9 cellular contexts compared by ENCODE assay signal in genomic region chr10:4656576-4657194, GRCh38.
DNase-seq lines count a peak whose midpoint lies in the region; ATAC-seq, FAIRE-seq and TF ChIP-seq lines count a peak whose summit lies in the region.
"Had no signal": no experiment of that assay in that cellular context is flagged by ENCODE, and none has a peak within 500 bp of the region (broad histone marks: within the 10 kb centered on the region; RNA-seq: fewer than 3 reads in every experiment).

No MANE protein-coding gene starts in this region.

- DNase-seq in GM04504 (ENCODE audit: low read depth) (peak; percentile 46), bronchial epithelial cell (ENCODE audit: low read depth) (no peak), kidney glomerular epithelial cell (lab: John Stamatoyannopoulos, UW) (peak; percentile 41)
- peak; percentile 56 for DNase-seq in stimulated activated CD4-positive, alpha-beta T cell treated with anti-CD3 and anti-CD28 coated beads, Interleukin-4, amount 100 ng/mL, for 24 hours

- no peak for FAIRE-seq in bronchial epithelial cell (lab: Jason Lieb, UNC)

- H3K4me2 ChIP-seq in KMS-11: no peak overlapping the region

- no peak overlapping the region for H2AFZ ChIP-seq in KMS-11 (ENCODE audit: low read depth)

- no peaks in the 10 kb centered on the region for H3K27me3 ChIP-seq in KMS-11 (ENCODE audit: insufficient read depth, low read depth)
- H3K27me3 ChIP-seq in bronchial epithelial cell (ENCODE audit: control insufficient read depth, insufficient read depth, low read length): no peaks in the 10 kb centered on the region

- H4K20me1 ChIP-seq in KMS-11 (ENCODE audit: insufficient read depth): no peaks in the 10 kb centered on the region

- H3K4me1 ChIP-seq in KMS-11 (ENCODE audit: low read depth, poor library complexity, severe bottlenecking): no peaks in the 10 kb centered on the region

- H3K79me2 ChIP-seq in KMS-11 (ENCODE audit: insufficient read depth, low read depth): no peaks in the 10 kb centered on the region

- TF ChIP-seq CTCF in KMS-11 (conservative IDR thresholded peaks at IDR 0.05; ENCODE audit: low read depth, low read length) (peak; percentile 92), bronchial epithelial cell (IDR thresholded peaks at IDR 0.05; ENCODE audit: insufficient read depth, low read length, severe bottlenecking) (peak; percentile 78)

- H3K9ac ChIP-seq in KMS-11: no peak overlapping the region

- H3K36me3 ChIP-seq in KMS-11 (ENCODE audit: insufficient read depth) (no peaks in the 10 kb centered on the region), bronchial epithelial cell (ENCODE audit: control insufficient read depth, insufficient read depth, low read length) (no peaks in the 10 kb centered on the region)

- ATAC-seq in SK-N-SH treated with all-trans-retinoic acid at 6 μM for 48 hours (0 out of 3 replicates have a peak, but pooled peaks have one; percentile 56), HG02623 (IDR thresholded peaks at IDR 0.05; ENCODE audit: unreplicated experiment) (no peak), HG02642 (IDR thresholded peaks at IDR 0.05; ENCODE audit: poor library complexity, unreplicated experiment) (no peak)
- ATAC-seq: activated naive CD4-positive, alpha-beta T cell treated with anti-CD3 and anti-CD28 coated beads, Interleukin-2, amount 50 U/mL, for 72 hours had no signal

- H3K27ac ChIP-seq in KMS-11: no peak overlapping the region

- H3K4me3 ChIP-seq in KMS-11 (IDR thresholded peaks at IDR 0.05; ENCODE audit: insufficient read depth, low read depth, low read length) (no peak overlapping the region), bronchial epithelial cell (ENCODE audit: low read depth, low read length) (no peak overlapping the region)

TF ChIP-seq in SK-N-SH treated with all-trans-retinoic acid at 6 μM for 48 hours, 23 proteins besides CTCF, POLR2A, EP300 and RAD21:
- TF ChIP-seq ZFP3 (CRISPR knock-in tag; IDR thresholded peaks at IDR 0.05) (no peak), OSR1 (CRISPR knock-in tag; IDR thresholded peaks at IDR 0.05) (no peak), RARB (CRISPR knock-in tag; IDR thresholded peaks at IDR 0.05) (no peak), ZFP30 (CRISPR knock-in tag; IDR thresholded peaks at IDR 0.05) (no peak), PATZ1 (CRISPR knock-in tag; IDR thresholded peaks at IDR 0.05; ENCODE audit: borderline replicate concordance) (no peak), TOX (CRISPR knock-in tag; IDR thresholded peaks at IDR 0.05; ENCODE audit: borderline replicate concordance) (no peak), CREB5 (CRISPR knock-in tag; IDR thresholded peaks at IDR 0.05; ENCODE audit: low read depth) (no peak), ZNF565 (CRISPR knock-in tag; conservative IDR thresholded peaks at IDR 0.05; ENCODE audit: low read depth) (no peak), PPARA (CRISPR knock-in tag; IDR thresholded peaks at IDR 0.05; ENCODE audit: borderline replicate concordance) (no peak), ARNTL (CRISPR knock-in tag; IDR thresholded peaks at IDR 0.05; ENCODE audit: borderline replicate concordance, low read depth) (no peak), TSHZ2 (CRISPR knock-in tag; IDR thresholded peaks at IDR 0.05) (no peak), CSDC2 (CRISPR knock-in tag; IDR thresholded peaks at IDR 0.05) (no peak), SNAI2 (CRISPR knock-in tag; IDR thresholded peaks at IDR 0.05) (no peak), TCF4 (CRISPR knock-in tag; IDR thresholded peaks at IDR 0.05; ENCODE audit: borderline replicate concordance) (no peak), ISL1 (CRISPR knock-in tag; IDR thresholded peaks at IDR 0.05) (no peak)
